In genomic region chr7:34184466-34184865, GRCh38 we compare ENCODE assay signal across 25 cellular contexts.
DNase-seq lines count a peak whose midpoint lies in the region; ATAC-seq and TF ChIP-seq lines count a peak whose summit lies in the region.
"Had no signal": no experiment of that assay in that cellular context is flagged by ENCODE, and none has a peak within 500 bp of the region (broad histone marks: within the 10 kb centered on the region; RNA-seq: fewer than 3 reads in every experiment).

No MANE protein-coding gene starts in this region.

- TF ChIP-seq POLR2A in breast epithelium (IDR thresholded peaks at IDR 0.05) = no peak

- no peaks in the 10 kb centered on the region for H3K4me1 Mint-ChIP-seq in MCF 10A (ENCODE audit: insufficient read depth, unreplicated experiment)
- H3K4me1 Mint-ChIP-seq in type B pancreatic cell (ENCODE audit: unreplicated experiment) = no peaks in the 10 kb centered on the region
- H3K4me1 Mint-ChIP-seq in stimulated activated memory B cell treated with anti-CD40 and anti-IgM and Interleukin-4, amounts not matched to agents 10 μg/mL and 1 μg/mL and 100 μg/mL, for 72 hours = no peaks in the 10 kb centered on the region

- intact Hi-C loops in MCF 10A (cut with micrococcal nuclease) (no loop called here), breast epithelium (cut with DNase I; ENCODE audit: low total_unique reads) (no loop called here)

- ATAC-seq in HG02884 (IDR thresholded peaks at IDR 0.05; ENCODE audit: unreplicated experiment) = no peak
- ATAC-seq in activated CD4-positive, CD25-positive, alpha-beta regulatory T cell treated with anti-CD3 and anti-CD28 coated beads, Interleukin-2, amount 50 U/mL, for 24 hours = no peak
- no peak for ATAC-seq in stimulated activated memory B cell treated with anti-CD40 and anti-IgM and Interleukin-4, amounts not matched to agents 10 μg/mL and 1 μg/mL and 100 μg/mL, for 72 hours
- ATAC-seq: activated naive CD4-positive, alpha-beta T cell treated with anti-CD3 and anti-CD28 coated beads, Interleukin-2, amount 50 U/mL, for 72 hours; activated T-cell treated with anti-CD3 and anti-CD28 coated beads, Interleukin-2, amount 50 U/mL, for 72 hours; body of pancreas; CD8-positive, alpha-beta T cell; gastroesophageal sphincter; left cardiac atrium; psoas muscle had no signal

- POLR2A ChIA-PET in MCF 10A (lab: Yijun Ruan, JAX) = no interaction called here

- H3K27me3 Mint-ChIP-seq in MCF 10A (ENCODE audit: insufficient read depth, unreplicated experiment) (no peaks in the 10 kb centered on the region), type B pancreatic cell (no peaks in the 10 kb centered on the region)
- H3K27me3 Mint-ChIP-seq in stimulated activated memory B cell treated with anti-CD40 and anti-IgM and Interleukin-4, amounts not matched to agents 10 μg/mL and 1 μg/mL and 100 μg/mL, for 72 hours = no peaks in the 10 kb centered on the region
- H3K27me3 Mint-ChIP-seq: dendritic cell treated with granulocyte-macrophage colony-stimulating factor and Interleukin-4, amounts not matched to agents 40 ng/mL and 50 ng/mL, for 4 days had no signal

- no peak overlapping the region for H3K27ac Mint-ChIP-seq in MCF 10A (ENCODE audit: low read depth, unreplicated experiment)
- no peak overlapping the region for H3K27ac Mint-ChIP-seq in type B pancreatic cell
- H3K27ac Mint-ChIP-seq in stimulated activated memory B cell treated with anti-CD40 and anti-IgM and Interleukin-4, amounts not matched to agents 10 μg/mL and 1 μg/mL and 100 μg/mL, for 72 hours = no peak overlapping the region
- H3K27ac Mint-ChIP-seq: activated naive CD4-positive, alpha-beta T cell treated with anti-CD3 and anti-CD28 coated beads, Interleukin-2, amount 50 U/mL, for 72 hours; activated T-cell treated with anti-CD3 and anti-CD28 coated beads, Interleukin-2, amount 50 U/mL, for 72 hours; CD8-positive, alpha-beta T cell; dendritic cell treated with granulocyte-macrophage colony-stimulating factor and Interleukin-4, amounts not matched to agents 40 ng/mL and 50 ng/mL, for 4 days; nephron progenitor cell; T-helper 2 cell treated with Interferon-gamma antibody and Interleukin-4, amounts not matched to agents 5 μg/mL and 100 μg/mL, for 36 hours had no signal

- no peaks in the 10 kb centered on the region for H3K36me3 Mint-ChIP-seq in MCF 10A (ENCODE audit: insufficient read depth, unreplicated experiment)
- H3K36me3 Mint-ChIP-seq in type B pancreatic cell = no peaks in the 10 kb centered on the region
- no peaks in the 10 kb centered on the region for H3K36me3 Mint-ChIP-seq in stimulated activated memory B cell treated with anti-CD40 and anti-IgM and Interleukin-4, amounts not matched to agents 10 μg/mL and 1 μg/mL and 100 μg/mL, for 72 hours
- H3K36me3 Mint-ChIP-seq: CD8-positive, alpha-beta T cell had no signal

- H3K4me3 ChIP-seq in breast epithelium = no peak overlapping the region
- H3K4me3 ChIP-seq in epithelial cell of esophagus (ENCODE audit: low read length) = no peak overlapping the region
- H3K4me3 ChIP-seq: body of pancreas, gastroesophageal sphincter, psoas muscle, smooth muscle cell had no signal

- TF ChIP-seq CTCF in MCF 10A (IDR thresholded peaks at IDR 0.05; ENCODE audit: unreplicated experiment) = no peak
- no peak for TF ChIP-seq CTCF in breast epithelium (IDR thresholded peaks at IDR 0.05)
- TF ChIP-seq CTCF in epithelial cell of esophagus (IDR thresholded peaks at IDR 0.05; ENCODE audit: insufficient read depth, low read depth, low read length, missing control alignments) = peak; percentile 34
- peak; percentile 39 for TF ChIP-seq CTCF in type B pancreatic cell (conservative IDR thresholded peaks at IDR 0.05)

- no TSS peak for BruUV-seq in MCF 10A (replicated peaks; lab: Mats Ljungman, UMichigan)

- H3K27me3 ChIP-seq in breast epithelium = no peaks in the 10 kb centered on the region
- H3K27me3 ChIP-seq: body of pancreas, gastroesophageal sphincter had no signal

- DNase-seq in MCF 10A (ENCODE audit: unreplicated experiment) (peak; percentile 29), breast epithelium (ENCODE audit: low spot score in 2 of 2) (no peak), RPMI7951 (ENCODE audit: low read depth) (peak; percentile 41), epithelial cell of esophagus (ENCODE audit: low read depth) (peak; percentile 57), type B pancreatic cell (ENCODE audit: extremely low spot score, unreplicated experiment) (no peak)
- DNase-seq: activated CD4-positive, CD25-positive, alpha-beta regulatory T cell; activated T-cell treated with anti-CD3 and anti-CD28 coated beads, Interleukin-2, amount 50 U/mL, for 72 hours; body of pancreas; CD8-positive, alpha-beta T cell; Kasumi-1; left cardiac atrium; midbrain; NCI-H1417; nephron progenitor cell; psoas muscle; SHP77 treated with DMSO at 0.1 percent for 48 hours; stimulated activated CD4-positive, alpha-beta T cell treated with anti-CD3 and anti-CD28 coated beads, Interleukin-4, amount 100 ng/mL, for 24 hours had no signal

- H3K4me3 Mint-ChIP-seq in MCF 10A (ENCODE audit: unreplicated experiment) (no peak overlapping the region), type B pancreatic cell (no peak overlapping the region)
- H3K4me3 Mint-ChIP-seq in stimulated activated memory B cell treated with anti-CD40 and anti-IgM and Interleukin-4, amounts not matched to agents 10 μg/mL and 1 μg/mL and 100 μg/mL, for 72 hours = no peak overlapping the region
- H3K4me3 Mint-ChIP-seq: activated T-cell treated with anti-CD3 and anti-CD28 coated beads, Interleukin-2, amount 50 U/mL, for 72 hours; CD8-positive, alpha-beta T cell; dendritic cell treated with granulocyte-macrophage colony-stimulating factor and Interleukin-4, amounts not matched to agents 40 ng/mL and 50 ng/mL, for 4 days; nephron progenitor cell; T-helper 2 cell treated with Interferon-gamma antibody and Interleukin-4, amounts not matched to agents 5 μg/mL and 100 μg/mL, for 36 hours had no signal

- peaks cover 0 to 9% of the 10 kb centered on the region in 2 donors for H3K9me3 ChIP-seq in breast epithelium
- H3K9me3 ChIP-seq: body of pancreas, gastroesophageal sphincter, psoas muscle had no signal

- H3K27ac ChIP-seq in breast epithelium = no peak overlapping the region
- H3K27ac ChIP-seq: body of pancreas, gastroesophageal sphincter, psoas muscle had no signal

- no peaks in the 10 kb centered on the region for H3K4me1 ChIP-seq in breast epithelium
- H3K4me1 ChIP-seq: body of pancreas, gastroesophageal sphincter, psoas muscle had no signal

- CTCF ChIA-PET in MCF 10A (lab: Yijun Ruan, JAX) = no interaction called here

- H3K9me3 Mint-ChIP-seq in MCF 10A (ENCODE audit: unreplicated experiment) (no peaks in the 10 kb centered on the region), type B pancreatic cell (no peaks in the 10 kb centered on the region)
- H3K9me3 Mint-ChIP-seq in stimulated activated memory B cell treated with anti-CD40 and anti-IgM and Interleukin-4, amounts not matched to agents 10 μg/mL and 1 μg/mL and 100 μg/mL, for 72 hours = no peaks in the 10 kb centered on the region
- H3K9me3 Mint-ChIP-seq: CD8-positive, alpha-beta T cell had no signal

- no peaks in the 10 kb centered on the region for H3K36me3 ChIP-seq in breast epithelium
- H3K36me3 ChIP-seq: gastroesophageal sphincter had no signal

Comparison
In these comparisons a context has a peak if more than half of its experiments do, and no peak if none do; other contexts are left out.
1. DNase-seq: peak in MCF 10A (single experiment), RPMI7951 (single experiment) and epithelial cell of esophagus (single experiment); none in breast epithelium (0 of 2) and type B pancreatic cell (single experiment).
2. CTCF ChIP-seq: peak in epithelial cell of esophagus (single experiment) and type B pancreatic cell (single experiment); none in MCF 10A (single experiment) and breast epithelium (0 of 3).